1 cellular context compared by ENCODE assay signal in genomic region chr9:2242778-2243395, GRCh38.
TF ChIP-seq lines count a peak whose summit lies in the region.

No MANE protein-coding gene starts in this region.

TF ChIP-seq in SK-N-SH treated with all-trans-retinoic acid at 6 μM for 48 hours, 23 proteins besides CTCF, POLR2A, EP300 and RAD21 (continued from another document):
- TF ChIP-seq TSHZ2 (CRISPR knock-in tag; IDR thresholded peaks at IDR 0.05) (no peak), RARB (CRISPR knock-in tag; IDR thresholded peaks at IDR 0.05) (no peak), ZFP30 (CRISPR knock-in tag; IDR thresholded peaks at IDR 0.05) (no peak), POU6F1 (CRISPR knock-in tag; IDR thresholded peaks at IDR 0.05; ENCODE audit: borderline replicate concordance, low read depth) (no peak), CSDC2 (CRISPR knock-in tag; IDR thresholded peaks at IDR 0.05) (no peak), CSRNP3 (CRISPR knock-in tag; IDR thresholded peaks at IDR 0.05) (no peak)
